ENCODE assay signal across 19 cellular contexts in genomic region chr1:244757091-244757939, GRCh38.
DNase-seq lines count a peak whose midpoint lies in the region; ATAC-seq and TF ChIP-seq lines count a peak whose summit lies in the region.
"Had no signal": no experiment of that assay in that cellular context is flagged by ENCODE, and none has a peak within 500 bp of the region (broad histone marks: within the 10 kb centered on the region; RNA-seq: fewer than 3 reads in every experiment).

No MANE protein-coding gene starts in this region.

- peak overlapping the region; percentile 78 for H3K27ac Mint-ChIP-seq in chondrocyte (ENCODE audit: unreplicated experiment)
- H3K27ac Mint-ChIP-seq in neural crest cell (ENCODE audit: unreplicated experiment): peak overlapping the region; percentile 50
- H3K27ac Mint-ChIP-seq: stimulated activated effector memory CD8-positive, alpha-beta T cell treated with anti-CD3 and anti-CD28 coated beads, Interleukin-12 subunit alpha, Interleukin-12 subunit beta, amount 100 ng/mL, for 72 hours; type B pancreatic cell; WTC11 had no signal

- H3K4me3 Mint-ChIP-seq in chondrocyte (ENCODE audit: unreplicated experiment): no peak overlapping the region
- no peak overlapping the region for H3K4me3 Mint-ChIP-seq in neural crest cell
- H3K4me3 Mint-ChIP-seq: stimulated activated effector memory CD8-positive, alpha-beta T cell treated with anti-CD3 and anti-CD28 coated beads, Interleukin-12 subunit alpha, Interleukin-12 subunit beta, amount 100 ng/mL, for 72 hours; type B pancreatic cell; WTC11 had no signal

- H3K27me3 Mint-ChIP-seq in chondrocyte (ENCODE audit: low read depth) (no peaks in the 10 kb centered on the region), neural crest cell (ENCODE audit: low read depth) (no peaks in the 10 kb centered on the region)
- H3K27me3 Mint-ChIP-seq: type B pancreatic cell had no signal

- no peak for TF ChIP-seq CTCF in chondrocyte (IDR thresholded peaks at IDR 0.05)
- TF ChIP-seq CTCF in neural crest cell (conservative IDR thresholded peaks at IDR 0.05): no peak

- H3K9me3 Mint-ChIP-seq in chondrocyte (ENCODE audit: low read depth) (no peaks in the 10 kb centered on the region), neural crest cell (no peaks in the 10 kb centered on the region)
- H3K9me3 Mint-ChIP-seq: stimulated activated effector memory CD8-positive, alpha-beta T cell treated with anti-CD3 and anti-CD28 coated beads, Interleukin-12 subunit alpha, Interleukin-12 subunit beta, amount 100 ng/mL, for 72 hours; type B pancreatic cell had no signal

- H3K4me1 Mint-ChIP-seq in chondrocyte (ENCODE audit: low read depth) (peaks cover 20% of the 10 kb centered on the region), neural crest cell (peaks cover 5% of the 10 kb centered on the region)
- H3K4me1 Mint-ChIP-seq: stimulated activated effector memory CD8-positive, alpha-beta T cell treated with anti-CD3 and anti-CD28 coated beads, Interleukin-12 subunit alpha, Interleukin-12 subunit beta, amount 100 ng/mL, for 72 hours had no signal

- ATAC-seq in GM18870 (IDR thresholded peaks at IDR 0.05; ENCODE audit: unreplicated experiment): no peak
- no peak for ATAC-seq in GM21825 (IDR thresholded peaks at IDR 0.05; ENCODE audit: unreplicated experiment)
- ATAC-seq: body of pancreas; foreskin keratinocyte; stimulated activated effector memory CD8-positive, alpha-beta T cell treated with anti-CD3 and anti-CD28 coated beads, Interleukin-12 subunit alpha, Interleukin-12 subunit beta, amount 100 ng/mL, for 72 hours; WTC11 had no signal

- H3K36me3 Mint-ChIP-seq in chondrocyte (ENCODE audit: low read depth) (no peaks in the 10 kb centered on the region), neural crest cell (ENCODE audit: low read depth) (no peaks in the 10 kb centered on the region)
- H3K36me3 Mint-ChIP-seq: stimulated activated effector memory CD8-positive, alpha-beta T cell treated with anti-CD3 and anti-CD28 coated beads, Interleukin-12 subunit alpha, Interleukin-12 subunit beta, amount 100 ng/mL, for 72 hours; type B pancreatic cell; WTC11 had no signal

- peak; percentile 60 for DNase-seq in AG20443 (ENCODE audit: low spot score)
- DNase-seq in LHCN-M2 (ENCODE audit: low read depth): peak; percentile 87
- DNase-seq in chondrocyte (ENCODE audit: low spot score): no peak
- DNase-seq in neural crest cell (ENCODE audit: low read depth, low spot score): no peak
- DNase-seq in NCI-H446 treated with DMSO at 0.1 percent for 48 hours (lab: John Stamatoyannopoulos, UW): no peak
- no peak for DNase-seq in middle frontal gyrus (ENCODE audit: extremely low spot score, low spot score)
- DNase-seq: activated effector memory CD4-positive, alpha-beta T cell treated with anti-CD3 and anti-CD28 coated beads, Interleukin-2, amount 50 U/mL, for 16 hours; DMS53; foreskin keratinocyte; mammary epithelial cell; NCI-H1417 treated with DMSO at 0.1 percent for 48 hours; sigmoid colon; SK-N-SH had no signal

Comparison
In these comparisons a context has a peak if more than half of its experiments do, and no peak if none do; other contexts are left out.
1. DNase-seq: peak in AG20443 (single experiment) and LHCN-M2 (single experiment); none in chondrocyte (single experiment), neural crest cell (single experiment), NCI-H446 treated with DMSO at 0.1 percent for 48 hours (single experiment) and middle frontal gyrus (single experiment).